ENCODE assay signal across 1 cellular context in genomic region chr6:143694013-143694412, GRCh38.
TF ChIP-seq lines count a peak whose summit lies in the region.

No MANE protein-coding gene starts in this region.

TF ChIP-seq in HepG2, 621 proteins besides CTCF, POLR2A, EP300 and RAD21 (continued from another document):
- no peak for TF ChIP-seq ZBTB26 (CRISPR knock-in tag; IDR thresholded peaks at IDR 0.05; ENCODE audit: borderline replicate concordance)
- TF ChIP-seq ZNF512 (CRISPR knock-in tag; IDR thresholded peaks at IDR 0.05), result peak; percentile 90
